In the genomic region with DNA sequence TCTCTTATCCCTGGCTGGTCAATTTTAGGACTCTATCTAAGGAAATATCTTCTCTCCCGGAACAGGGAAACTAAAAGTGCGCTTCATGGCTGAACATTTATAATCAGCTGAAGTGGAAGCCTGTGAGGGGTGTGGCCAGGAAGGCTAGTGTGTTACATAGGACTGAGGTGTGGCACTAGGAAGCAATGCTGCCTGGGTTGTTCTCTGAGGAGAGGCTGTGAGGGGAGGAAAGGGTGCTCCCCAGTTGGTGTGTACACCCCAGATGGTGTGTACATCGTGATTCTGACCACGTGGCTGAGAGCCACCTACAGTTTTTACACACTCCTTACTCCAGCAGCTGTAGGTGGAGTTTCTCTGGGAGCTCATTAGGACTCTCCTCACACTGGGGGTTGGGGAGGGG, we compare ENCODE assay signal across 1 cellular context.
TF ChIP-seq lines count a peak whose summit lies in the region.

No MANE protein-coding gene starts in this region.

TF ChIP-seq in IMR-90, 13 proteins besides CTCF, POLR2A, EP300 and RAD21 (continued from another document):
- TF ChIP-seq, protein P1, sequence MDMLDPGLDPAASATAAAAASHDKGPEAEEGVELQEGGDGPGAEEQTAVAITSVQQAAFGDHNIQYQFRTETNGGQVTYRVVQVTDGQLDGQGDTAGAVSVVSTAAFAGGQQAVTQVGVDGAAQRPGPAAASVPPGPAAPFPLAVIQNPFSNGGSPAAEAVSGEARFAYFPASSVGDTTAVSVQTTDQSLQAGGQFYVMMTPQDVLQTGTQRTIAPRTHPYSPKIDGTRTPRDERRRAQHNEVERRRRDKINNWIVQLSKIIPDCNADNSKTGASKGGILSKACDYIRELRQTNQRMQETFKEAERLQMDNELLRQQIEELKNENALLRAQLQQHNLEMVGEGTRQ (IDR thresholded peaks at IDR 0.05; ENCODE audit: low read depth, low read length), result no peak
- TF ChIP-seq, protein P2, sequence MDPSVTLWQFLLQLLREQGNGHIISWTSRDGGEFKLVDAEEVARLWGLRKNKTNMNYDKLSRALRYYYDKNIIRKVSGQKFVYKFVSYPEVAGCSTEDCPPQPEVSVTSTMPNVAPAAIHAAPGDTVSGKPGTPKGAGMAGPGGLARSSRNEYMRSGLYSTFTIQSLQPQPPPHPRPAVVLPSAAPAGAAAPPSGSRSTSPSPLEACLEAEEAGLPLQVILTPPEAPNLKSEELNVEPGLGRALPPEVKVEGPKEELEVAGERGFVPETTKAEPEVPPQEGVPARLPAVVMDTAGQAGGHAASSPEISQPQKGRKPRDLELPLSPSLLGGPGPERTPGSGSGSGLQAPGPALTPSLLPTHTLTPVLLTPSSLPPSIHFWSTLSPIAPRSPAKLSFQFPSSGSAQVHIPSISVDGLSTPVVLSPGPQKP (IDR thresholded peaks at IDR 0.05; ENCODE audit: borderline replicate concordance, low read depth, low read length), result no peak
- no peak for TF ChIP-seq NFE2L2 (IDR thresholded peaks at IDR 0.05; ENCODE audit: low read depth, low read length)
- no peak for TF ChIP-seq BHLHE40 (IDR thresholded peaks at IDR 0.05; ENCODE audit: low read depth, low read length)
- TF ChIP-seq CHD1 (IDR thresholded peaks at IDR 0.05; ENCODE audit: low read depth, low read length), result no peak
